ENCODE assay signal across 19 cellular contexts in genomic region chr17:63395075-63395815, GRCh38. TPM values are rescaled to one million over a fixed set of nuclear protein-coding genes. Genes with fewer than 3 reads are reported as not detected.
DNase-seq lines count a peak whose midpoint lies in the region; ATAC-seq and TF ChIP-seq lines count a peak whose summit lies in the region.
"Had no signal": no experiment of that assay in that cellular context is flagged by ENCODE, and none has a peak within 500 bp of the region (broad histone marks: within the 10 kb centered on the region; RNA-seq: fewer than 3 reads in every experiment).

No MANE protein-coding gene starts in this region.

- peaks cover 10% of the 10 kb centered on the region for H3K36me3 Mint-ChIP-seq in natural killer cell treated with Interleukin-12 subunit alpha and Interleukin-12 subunit beta and Interleukin-15 and Interleukin-18, amount 100 ng/mL, for 72 hours
- peaks cover 22% of the 10 kb centered on the region for H3K36me3 Mint-ChIP-seq in natural killer cell
- no peaks in the 10 kb centered on the region for H3K36me3 Mint-ChIP-seq in activated T-cell treated with anti-CD3 and anti-CD28 coated beads, Interleukin-2, amount 50 U/mL, for 72 hours (ENCODE audit: insufficient read depth in 2 of 2)
- H3K36me3 Mint-ChIP-seq: IgD-negative memory B cell had no signal

- H3K27ac Mint-ChIP-seq in natural killer cell treated with Interleukin-12 subunit alpha and Interleukin-12 subunit beta and Interleukin-15 and Interleukin-18, amount 100 ng/mL, for 72 hours, result peak overlapping the region in 1 of 2 donors; percentile 41
- no peak overlapping the region for H3K27ac Mint-ChIP-seq in natural killer cell
- H3K27ac Mint-ChIP-seq in activated T-cell treated with anti-CD3 and anti-CD28 coated beads, Interleukin-2, amount 50 U/mL, for 72 hours, result no peak overlapping the region
- H3K27ac Mint-ChIP-seq: activated T-helper 1 cell treated with anti-CD3 and anti-CD28 coated beads, Interleukin-12 subunit alpha, Interleukin-12 subunit beta, Interleukin-2, Interleukin-4 antibody, amounts not matched to agents 30 ng/mL and 10 ng/mL and 1 ng/mL, durations not matched to agents 14 hours and 24 hours and 36 hours; IgD-negative memory B cell; memory B cell had no signal

- DNase-seq in natural killer cell treated with Interleukin-12 subunit alpha and Interleukin-12 subunit beta and Interleukin-15 and Interleukin-18, amount 100 ng/mL, for 72 hours (ENCODE audit: low spot score), result no peak
- DNase-seq in natural killer cell, result no peak
- DNase-seq in breast epithelium (ENCODE audit: low spot score in 2 of 2), result no peak
- no peak for DNase-seq in right atrium auricular region (ENCODE audit: low spot score)
- no peak for DNase-seq in activated T-cell treated with anti-CD3 and anti-CD28 coated beads, Interleukin-2, amount 50 U/mL, for 72 hours
- DNase-seq in NCI-H187 (lab: John Stamatoyannopoulos, UW), result no peak
- DNase-seq in spleen, result no peak
- DNase-seq: activated CD4-positive, alpha-beta T cell treated with anti-CD3 and anti-CD28 coated beads for 48 hours; caudate nucleus; NCI-H1694; NCI-H69; RPMI8226; stimulated activated CD4-positive, alpha-beta T cell treated with anti-CD3 and anti-CD28 coated beads, Interleukin-15, amount 100 ng/mL, for 24 hours; thyroid gland had no signal

- H3K4me3 ChIP-seq in breast epithelium (no peak overlapping the region), right atrium auricular region (no peak overlapping the region), spleen (no peak overlapping the region)
- H3K4me3 ChIP-seq: A549, thyroid gland had no signal

- H3K27ac ChIP-seq in breast epithelium, result peak overlapping the region; percentile 40 to 45
- peak overlapping the region; percentile 22 to 71 for H3K27ac ChIP-seq in right atrium auricular region
- no peak overlapping the region for H3K27ac ChIP-seq in spleen
- H3K27ac ChIP-seq: A549, thyroid gland had no signal

- no peaks in the 10 kb centered on the region for H3K27me3 Mint-ChIP-seq in natural killer cell treated with Interleukin-12 subunit alpha and Interleukin-12 subunit beta and Interleukin-15 and Interleukin-18, amount 100 ng/mL, for 72 hours
- no peaks in the 10 kb centered on the region for H3K27me3 Mint-ChIP-seq in natural killer cell (ENCODE audit: low read depth in 2 of 2)
- no peaks in the 10 kb centered on the region for H3K27me3 Mint-ChIP-seq in activated T-cell treated with anti-CD3 and anti-CD28 coated beads, Interleukin-2, amount 50 U/mL, for 72 hours (ENCODE audit: low read depth)
- H3K27me3 Mint-ChIP-seq: IgD-negative memory B cell had no signal

- H3K9me3 Mint-ChIP-seq in natural killer cell treated with Interleukin-12 subunit alpha and Interleukin-12 subunit beta and Interleukin-15 and Interleukin-18, amount 100 ng/mL, for 72 hours, result no peaks in the 10 kb centered on the region
- H3K9me3 Mint-ChIP-seq in natural killer cell, result no peaks in the 10 kb centered on the region
- no peaks in the 10 kb centered on the region for H3K9me3 Mint-ChIP-seq in activated T-cell treated with anti-CD3 and anti-CD28 coated beads, Interleukin-2, amount 50 U/mL, for 72 hours
- H3K9me3 Mint-ChIP-seq: activated T-helper 1 cell treated with anti-CD3 and anti-CD28 coated beads, Interleukin-12 subunit alpha, Interleukin-12 subunit beta, Interleukin-2, Interleukin-4 antibody, amounts not matched to agents 30 ng/mL and 10 ng/mL and 1 ng/mL, durations not matched to agents 14 hours and 24 hours and 36 hours; IgD-negative memory B cell; memory B cell had no signal

- TF ChIP-seq POLR2A in breast epithelium (IDR thresholded peaks at IDR 0.05) (no peak), spleen (IDR thresholded peaks at IDR 0.05) (no peak)

- intact Hi-C loops in natural killer cell (cut with micrococcal nuclease), result no loop called here
- intact Hi-C loops in breast epithelium (cut with DNase I; ENCODE audit: low total_unique reads), result no loop called here
- intact Hi-C loops in spleen (cut with DNase I; ENCODE audit: low total_unique reads), result no loop called here

- no peaks in the 10 kb centered on the region for H3K4me1 Mint-ChIP-seq in natural killer cell treated with Interleukin-12 subunit alpha and Interleukin-12 subunit beta and Interleukin-15 and Interleukin-18, amount 100 ng/mL, for 72 hours (ENCODE audit: low read depth in 2 of 2)
- H3K4me1 Mint-ChIP-seq in natural killer cell, result peaks cover 0 to 7% of the 10 kb centered on the region in 2 donors
- no peaks in the 10 kb centered on the region for H3K4me1 Mint-ChIP-seq in activated T-cell treated with anti-CD3 and anti-CD28 coated beads, Interleukin-2, amount 50 U/mL, for 72 hours (ENCODE audit: low read depth)

- WGBS in spleen, 5 donors, result 78 to 91% (median 84%) methylated on average over 5 to 6 of the region's 6 CpGs

- H3K27me3 ChIP-seq in breast epithelium (no peaks in the 10 kb centered on the region), right atrium auricular region (no peaks in the 10 kb centered on the region), spleen (replicated peaks in 1 of 7) (no peaks in the 10 kb centered on the region)
- H3K27me3 ChIP-seq: thyroid gland had no signal

- peak overlapping the region; percentile 59 for H3K4me3 Mint-ChIP-seq in natural killer cell treated with Interleukin-12 subunit alpha and Interleukin-12 subunit beta and Interleukin-15 and Interleukin-18, amount 100 ng/mL, for 72 hours
- no peak overlapping the region for H3K4me3 Mint-ChIP-seq in natural killer cell
- no peak overlapping the region for H3K4me3 Mint-ChIP-seq in activated T-cell treated with anti-CD3 and anti-CD28 coated beads, Interleukin-2, amount 50 U/mL, for 72 hours
- H3K4me3 Mint-ChIP-seq: activated T-helper 1 cell treated with anti-CD3 and anti-CD28 coated beads, Interleukin-12 subunit alpha, Interleukin-12 subunit beta, Interleukin-2, Interleukin-4 antibody, amounts not matched to agents 30 ng/mL and 10 ng/mL and 1 ng/mL, durations not matched to agents 14 hours and 24 hours and 36 hours; IgD-negative memory B cell; memory B cell had no signal

- H3K36me3 ChIP-seq in breast epithelium (no peaks in the 10 kb centered on the region), right atrium auricular region (no peaks in the 10 kb centered on the region), spleen (peaks cover 0 to 25% (median 0%) of the 10 kb centered on the region in 6 donors)
- H3K36me3 ChIP-seq: thyroid gland had no signal

- TF ChIP-seq CTCF in natural killer cell (IDR thresholded peaks at IDR 0.05) (no peak), breast epithelium (IDR thresholded peaks at IDR 0.05) (no peak), right atrium auricular region (IDR thresholded peaks at IDR 0.05) (no peak), spleen (IDR thresholded peaks at IDR 0.05 in 8 of 11, conservative IDR thresholded peaks at IDR 0.05 in 3 of 11) (no peak)

- H3K4me1 ChIP-seq in breast epithelium (peaks cover 0 to 4% of the 10 kb centered on the region in 2 donors), right atrium auricular region (peaks cover 0 to 15% of the 10 kb centered on the region in 2 donors), spleen (peaks cover 0 to 22% (median 14%) of the 10 kb centered on the region in 6 donors)
- H3K4me1 ChIP-seq: A549, thyroid gland had no signal

- H3K9me3 ChIP-seq in breast epithelium (no peaks in the 10 kb centered on the region), right atrium auricular region (no peaks in the 10 kb centered on the region), spleen (no peaks in the 10 kb centered on the region)
- H3K9me3 ChIP-seq: A549, thyroid gland had no signal

- peak in 1 of 2 donors; percentile 74 for ATAC-seq in natural killer cell treated with Interleukin-12 subunit alpha and Interleukin-12 subunit beta and Interleukin-15 and Interleukin-18, amount 100 ng/mL, for 72 hours
- ATAC-seq in natural killer cell (no peak), GM19455 (IDR thresholded peaks at IDR 0.05; ENCODE audit: unreplicated experiment) (no peak)
- no peak for ATAC-seq in activated T-cell treated with anti-CD3 and anti-CD28 coated beads, Interleukin-2, amount 50 U/mL, for 72 hours (replicated peaks in 1 of 2)
- ATAC-seq: A549 had no signal

RNA-seq across cellular contexts. Expression of gene CYB561, which starts 50.9 kb away (rescaled TPM):
- 1 to 10 TPM; 3.2 to 7.9 TPM for total RNA-seq in natural killer cell treated with Interleukin-12 subunit alpha and Interleukin-12 subunit beta and Interleukin-15 and Interleukin-18, amount 100 ng/mL, for 72 hours
- total RNA-seq in natural killer cell (10 to 100 TPM; 16.3 to 19.3 (median 19.2) TPM), breast epithelium (10 to 100 TPM; 14.6 to 52.4 (median 43.3) TPM), right atrium auricular region (10 to 100 TPM; 13.4 to 13.7 TPM), spleen (10 to 100 TPM; 10.1 to 36.4 (median 13.6) TPM)
- total RNA-seq in activated T-cell treated with anti-CD3 and anti-CD28 coated beads, Interleukin-2, amount 50 U/mL, for 72 hours, result 10 to 100 TPM in 1 of 2 donors, 1 to 10 TPM in 1; 4.7 to 10.2 TPM
- polyA plus RNA-seq in spleen, result 1 to 10 TPM; 2.6 to 6.6 (median 4.0) TPM

Comparison
In these comparisons a context has a peak if more than half of its experiments do, and no peak if none do; other contexts are left out.
1. H3K27ac ChIP-seq: peak in breast epithelium (2 of 2) and right atrium auricular region (2 of 2); none in spleen (0 of 8).